8 cellular contexts compared by ENCODE assay signal in genomic region chr4:41215969-41216293, GRCh38. TPM values are rescaled to one million over a fixed set of nuclear protein-coding genes. Genes with fewer than 3 reads are reported as not detected.
DNase-seq lines count a peak whose midpoint lies in the region; ATAC-seq and TF ChIP-seq lines count a peak whose summit lies in the region.

No MANE protein-coding gene starts in this region.

- ATAC-seq in Panc1 (no peak), psoas muscle (no peak), HG02571 (IDR thresholded peaks at IDR 0.05; ENCODE audit: unreplicated experiment) (no peak), GM21723 (IDR thresholded peaks at IDR 0.05; ENCODE audit: unreplicated experiment) (no peak)

- H3K27ac ChIP-seq in Panc1 (ENCODE audit: low read length): peak overlapping the region; percentile 93
- H3K27ac ChIP-seq in esophagus squamous epithelium: peak overlapping the region; percentile 91 to 94 (median 94)
- peak overlapping the region; percentile 74 for H3K27ac ChIP-seq in psoas muscle

- WGBS in esophagus squamous epithelium, 2 donors: 0 to 40% methylated on average over 2 of the region's 8 CpGs
- WGBS in psoas muscle, 3 donors: 24 to 30% (median 28%) methylated on average over 8 of the region's 8 CpGs

- peaks cover 4% of the 10 kb centered on the region; the same call in 1 of the 2 replicates for H3K36me3 ChIP-seq in Panc1 (ENCODE audit: control insufficient read depth, insufficient read depth, low read length)
- H3K36me3 ChIP-seq in esophagus squamous epithelium: no peaks in the 10 kb centered on the region
- H3K36me3 ChIP-seq in psoas muscle (ENCODE audit: insufficient read depth in 1 of 2, low read depth in 1 of 2): no peaks in the 10 kb centered on the region

- CTCF ChIA-PET in Panc1 (lab: Charles Lee): interaction anchor here (0.7 kb wide), 1 partner anchor 62 kb away, joined by 3 read pairs; no protein-coding TSS in a partner anchor

- in situ Hi-C loops in Panc1 (cut with HindIII; ENCODE audit: low pct_unique_long_range_greater_than_20kb, low sequenced_read_pairs): no loop called here

- H3K4me3 ChIP-seq in Panc1 (ENCODE audit: low read depth in 2 of 2, low read length in 2 of 2): peak overlapping the region; percentile 66 to 84
- peak overlapping the region; percentile 50 to 82 (median 68) for H3K4me3 ChIP-seq in esophagus squamous epithelium
- H3K4me3 ChIP-seq in psoas muscle: peak overlapping the region; percentile 63

- intact Hi-C loops in Panc1 (cut with micrococcal nuclease; ENCODE audit: unreplicated experiment): loop anchor here (2.0 kb wide), 1 partner anchor 239 kb away; no protein-coding TSS in a partner anchor
- intact Hi-C loops in esophagus squamous epithelium (cut with DNase I): loop anchor here (5.0 kb wide), 1 partner anchor 289 kb away; no protein-coding TSS in a partner anchor
- intact Hi-C loops in psoas muscle (cut with DNase I): loop anchor here (2.0 to 5.0 kb wide), 3 partner anchors 241 to 299 kb away; no protein-coding TSS in a partner anchor

- DNase-seq in GM10266 (ENCODE audit: extremely low spot score): peak; percentile 24
- no peak for DNase-seq in Panc1 (ENCODE audit: low read depth, low spot score)
- no peak for DNase-seq in esophagus squamous epithelium (lab: John Stamatoyannopoulos, UW)
- no peak for DNase-seq in psoas muscle
- no peak for DNase-seq in NCI-H2227 treated with DMSO at 0.1 percent for 48 hours (lab: John Stamatoyannopoulos, UW)
- no peak for DNase-seq in EL

- POLR2A ChIA-PET in Panc1 (lab: Charles Lee): interaction anchor here (0.6 kb wide), 1 partner anchor 139 kb away, joined by 4 read pairs; no protein-coding TSS in a partner anchor

- TF ChIP-seq CTCF in GM10266 (IDR thresholded peaks at IDR 0.05; ENCODE audit: control insufficient read depth, insufficient read depth, low read depth, missing control alignments) (no peak), Panc1 (IDR thresholded peaks at IDR 0.05) (no peak), esophagus squamous epithelium (IDR thresholded peaks at IDR 0.05) (no peak), psoas muscle (IDR thresholded peaks at IDR 0.05) (no peak)

- H3K27me3 ChIP-seq in Panc1 (ENCODE audit: control insufficient read depth, insufficient read depth, low read length) (no peaks in the 10 kb centered on the region), esophagus squamous epithelium (peaks cover 0 to 6% (median 0%) of the 10 kb centered on the region in 4 donors), psoas muscle (ENCODE audit: insufficient read depth in 3 of 3, low read length in 2 of 3) (no peaks in the 10 kb centered on the region)

- H3K4me1 ChIP-seq in Panc1 (ENCODE audit: control insufficient read depth, insufficient read depth, low read length): peaks cover 17% of the 10 kb centered on the region
- H3K4me1 ChIP-seq in esophagus squamous epithelium: peaks cover 0 to 48% (median 14%) of the 10 kb centered on the region in 3 donors
- H3K4me1 ChIP-seq in psoas muscle: peaks cover 4% of the 10 kb centered on the region

- no TSS peak for BruUV-seq in Panc1 (replicated peaks; lab: Mats Ljungman, UMichigan)

- H3K9me3 ChIP-seq in Panc1 (ENCODE audit: control insufficient read depth, insufficient read depth, low read depth, low read length) (no peaks in the 10 kb centered on the region), esophagus squamous epithelium (no peaks in the 10 kb centered on the region), psoas muscle (no peaks in the 10 kb centered on the region)

- no peak for TF ChIP-seq POLR2A in esophagus squamous epithelium (IDR thresholded peaks at IDR 0.05)

RNA-seq across cellular contexts. Expression of gene APBB2, which starts 1.6 kb away (rescaled TPM):
- total RNA-seq in Panc1 (2021; ENCODE audit: unreplicated experiment): 27.1 TPM
- 23.7 TPM for polyA plus RNA-seq in Panc1 (2012; ENCODE audit: insufficient read length)
- 10 to 100 TPM; 12.2 to 29.2 (median 20.1) TPM for total RNA-seq in esophagus squamous epithelium
- total RNA-seq in psoas muscle: 10 to 100 TPM in 3 of 4 donors, 1 to 10 TPM in 1; 7.8 to 37.4 (median 12.7) TPM
- 10 to 100 TPM in 1 of 3 donors, 1 to 10 TPM in 2; 3.1 to 12.5 (median 3.2) TPM for polyA plus RNA-seq in psoas muscle

RNA-seq across cellular contexts. Expression of gene UCHL1, which starts 40.8 kb away (rescaled TPM):
- total RNA-seq in Panc1 (2021; ENCODE audit: unreplicated experiment) (0.74 TPM), esophagus squamous epithelium (1 to 10 TPM; 3.9 to 9.6 (median 9.0) TPM), psoas muscle (10 to 100 TPM; 10.6 to 53.7 (median 25.7) TPM)
- 0.53 TPM for polyA plus RNA-seq in Panc1 (2012; ENCODE audit: insufficient read length)
- 10 to 100 TPM; 10.5 to 88.3 (median 23.4) TPM for polyA plus RNA-seq in psoas muscle
